Comparison of ENCODE assay signal across 19 cellular contexts in the genomic region with DNA sequence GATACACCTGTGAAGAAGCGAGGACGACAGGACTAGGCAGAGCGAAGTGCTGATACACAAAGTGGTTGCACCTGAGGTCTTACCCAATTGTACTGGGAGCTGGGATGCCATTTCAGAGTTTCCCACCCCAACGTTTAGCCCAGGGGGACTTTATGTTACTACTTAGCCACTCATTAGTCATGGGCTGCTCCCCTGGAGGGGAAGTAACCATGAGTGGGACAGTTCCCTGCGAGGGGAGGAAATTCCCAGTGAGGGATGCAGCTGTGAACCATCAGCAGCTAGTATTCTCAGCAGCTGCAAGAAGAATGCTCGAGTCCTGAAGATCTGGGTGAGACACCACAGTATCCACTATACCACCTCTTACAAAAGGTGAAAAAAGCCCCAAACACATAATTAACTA.
"Had no signal": no experiment of that assay in that cellular context is flagged by ENCODE, and none has a peak within 500 bp of the region (broad histone marks: within the 10 kb centered on the region; RNA-seq: fewer than 3 reads in every experiment).

No MANE protein-coding gene starts in this region.

- H3K4me1 ChIP-seq: esophagus squamous epithelium, gastroesophageal sphincter, right atrium auricular region, sigmoid colon, stomach, transverse colon had no signal

- H3K4me3 Mint-ChIP-seq: naive thymus-derived CD8-positive, alpha-beta T cell; neural crest cell; stimulated activated naive B cell treated with anti-CD40 and anti-IgM and Interleukin-4, amounts not matched to agents 10 μg/mL and 1 μg/mL and 100 μg/mL, for 72 hours had no signal

- H3K27ac Mint-ChIP-seq: naive thymus-derived CD8-positive, alpha-beta T cell; stimulated activated naive B cell treated with anti-CD40 and anti-IgM and Interleukin-4, amounts not matched to agents 10 μg/mL and 1 μg/mL and 100 μg/mL, for 72 hours had no signal

- ATAC-seq: gastroesophageal sphincter; left lobe of liver; mucosa of descending colon; naive thymus-derived CD8-positive, alpha-beta T cell had no signal

- H3K27me3 ChIP-seq: esophagus squamous epithelium, gastroesophageal sphincter, right atrium auricular region, sigmoid colon, stomach, transverse colon had no signal

- H3K36me3 ChIP-seq: esophagus squamous epithelium, gastroesophageal sphincter, right atrium auricular region, sigmoid colon, stomach, thoracic aorta, transverse colon had no signal

- H3K9me3 ChIP-seq: esophagus squamous epithelium, gastroesophageal sphincter, mucosa of descending colon, thoracic aorta, transverse colon had no signal

- H3K4me3 ChIP-seq: esophagus squamous epithelium, gastroesophageal sphincter, mucosa of descending colon, right atrium auricular region, sigmoid colon, skin epidermis, stomach, thoracic aorta, transverse colon had no signal

- H3K4me1 Mint-ChIP-seq: naive thymus-derived CD8-positive, alpha-beta T cell had no signal

- DNase-seq: esophagus squamous epithelium; foreskin fibroblast; glutamatergic neuron; islet precursor cell; mucosa of descending colon; naive thymus-derived CD8-positive, alpha-beta T cell; sigmoid colon; stimulated activated CD4-positive, alpha-beta T cell treated with anti-CD3 and anti-CD28 coated beads, Interleukin-2, amount 100 ng/mL, for 24 hours; stimulated activated CD4-positive, alpha-beta T cell treated with anti-CD3 and anti-CD28 coated beads, Interleukin-4, amount 100 ng/mL, for 4 hours; stimulated activated naive B cell treated with anti-CD40 and anti-IgM and Interleukin-4, amounts not matched to agents 10 μg/mL and 1 μg/mL and 100 μg/mL, for 72 hours; stomach; substantia nigra; transverse colon had no signal

- H3K27ac ChIP-seq: esophagus squamous epithelium, gastroesophageal sphincter, right atrium auricular region, sigmoid colon, skin epidermis, stomach, thoracic aorta, transverse colon had no signal
